In genomic region chr10:124028700-124029487, GRCh38 we compare ENCODE assay signal across 25 cellular contexts.
"Had no signal": no experiment of that assay in that cellular context is flagged by ENCODE, and none has a peak within 500 bp of the region (broad histone marks: within the 10 kb centered on the region; RNA-seq: fewer than 3 reads in every experiment).

No MANE protein-coding gene starts in this region.

- H3K4me3 Mint-ChIP-seq: immature natural killer cell; naive thymus-derived CD8-positive, alpha-beta T cell; neural crest cell; stimulated activated effector memory CD8-positive, alpha-beta T cell treated with anti-CD3 and anti-CD28 coated beads, Interleukin-12 subunit alpha, Interleukin-12 subunit beta, amount 100 ng/mL, for 72 hours; stimulated activated naive CD8-positive, alpha-beta T cell treated with anti-CD3 and anti-CD28 coated beads, Interleukin-15, amount 100 ng/mL, for 72 hours had no signal

- H3K4me3 ChIP-seq: left ventricle myocardium inferior, lower lobe of right lung, pancreas, prostate gland, skin epidermis, testis, thyroid gland, transverse colon, upper lobe of left lung, vagina had no signal

- H3K4me1 Mint-ChIP-seq: immature natural killer cell; neural crest cell; stimulated activated effector memory CD8-positive, alpha-beta T cell treated with anti-CD3 and anti-CD28 coated beads, Interleukin-12 subunit alpha, Interleukin-12 subunit beta, amount 100 ng/mL, for 72 hours had no signal

- FAIRE-seq: islet of Langerhans, pancreas had no signal

- H3K9me3 ChIP-seq: left ventricle myocardium inferior, lower lobe of right lung, pancreas, prostate gland, testis, thyroid gland, transverse colon, upper lobe of left lung, vagina had no signal

- ATAC-seq: lower lobe of right lung; naive thymus-derived CD8-positive, alpha-beta T cell; pancreas; right cardiac atrium; sciatic nerve; stimulated activated effector memory CD8-positive, alpha-beta T cell treated with anti-CD3 and anti-CD28 coated beads, Interleukin-12 subunit alpha, Interleukin-12 subunit beta, amount 100 ng/mL, for 72 hours; stimulated activated naive CD8-positive, alpha-beta T cell treated with anti-CD3 and anti-CD28 coated beads, Interleukin-15, amount 100 ng/mL, for 72 hours had no signal

- H3K27ac ChIP-seq: left ventricle myocardium inferior, lower lobe of right lung, pancreas, prostate gland, skin epidermis, testis, thyroid gland, transverse colon, upper lobe of left lung, vagina had no signal

- H3K36me3 Mint-ChIP-seq: immature natural killer cell; naive thymus-derived CD8-positive, alpha-beta T cell; stimulated activated effector memory CD8-positive, alpha-beta T cell treated with anti-CD3 and anti-CD28 coated beads, Interleukin-12 subunit alpha, Interleukin-12 subunit beta, amount 100 ng/mL, for 72 hours had no signal

- DNase-seq: hypothalamus; immature natural killer cell; left ventricle myocardium inferior; lower lobe of right lung; mammary epithelial cell; mesenchymal stem cell; pancreas; retina; right cardiac atrium; stimulated activated CD4-positive, alpha-beta T cell treated with anti-CD3 and anti-CD28 coated beads, Interleukin-4, amount 100 ng/mL, for 24 hours; stimulated activated naive CD4-positive, alpha-beta T cell treated with Interleukin-2 at 50 U/mL for 16 hours; stimulated activated naive CD8-positive, alpha-beta T cell treated with anti-CD3 and anti-CD28 coated beads, Interleukin-15, amount 100 ng/mL, for 72 hours; testis; thyroid gland; transverse colon; upper lobe of left lung had no signal

- H3K27ac Mint-ChIP-seq: immature natural killer cell; naive thymus-derived CD8-positive, alpha-beta T cell; nephron; stimulated activated effector memory CD8-positive, alpha-beta T cell treated with anti-CD3 and anti-CD28 coated beads, Interleukin-12 subunit alpha, Interleukin-12 subunit beta, amount 100 ng/mL, for 72 hours; stimulated activated naive CD8-positive, alpha-beta T cell treated with anti-CD3 and anti-CD28 coated beads, Interleukin-15, amount 100 ng/mL, for 72 hours had no signal

- H3K36me3 ChIP-seq: left ventricle myocardium inferior, pancreas, prostate gland, transverse colon, vagina had no signal

- H3K4me1 ChIP-seq: pancreas, prostate gland had no signal

- H3K9me3 Mint-ChIP-seq: immature natural killer cell; naive thymus-derived CD8-positive, alpha-beta T cell; nephron; neural crest cell; stimulated activated effector memory CD8-positive, alpha-beta T cell treated with anti-CD3 and anti-CD28 coated beads, Interleukin-12 subunit alpha, Interleukin-12 subunit beta, amount 100 ng/mL, for 72 hours; stimulated activated naive CD8-positive, alpha-beta T cell treated with anti-CD3 and anti-CD28 coated beads, Interleukin-15, amount 100 ng/mL, for 72 hours had no signal

- H3K27me3 ChIP-seq: pancreas, testis, thyroid gland, transverse colon, upper lobe of left lung, vagina had no signal
